Comparison of ENCODE assay signal across 26 cellular contexts in the genomic region with DNA sequence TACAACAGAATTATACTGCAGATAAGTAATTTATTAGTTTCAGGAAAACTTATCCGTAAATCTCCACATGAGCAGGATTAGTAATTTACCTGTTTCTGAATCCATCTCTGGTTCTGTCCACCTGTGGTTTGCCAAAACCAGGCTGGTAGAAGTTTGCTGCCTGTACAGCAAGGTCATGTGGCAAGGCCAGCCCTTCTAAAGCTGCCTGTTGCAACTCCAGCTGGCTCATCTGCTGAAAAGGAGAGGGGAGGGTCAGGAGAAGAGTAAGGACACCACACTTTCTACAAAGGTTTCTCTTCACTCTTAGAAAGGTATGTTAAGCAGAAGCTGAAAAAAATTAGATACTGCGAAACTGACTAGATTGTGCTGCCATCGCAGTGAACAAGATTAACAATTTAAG. TPM values are rescaled to one million over a fixed set of nuclear protein-coding genes. Genes with fewer than 3 reads are reported as not detected.
DNase-seq lines count a peak whose midpoint lies in the region; ATAC-seq and TF ChIP-seq lines count a peak whose summit lies in the region.
"Had no signal": no experiment of that assay in that cellular context is flagged by ENCODE, and none has a peak within 500 bp of the region (broad histone marks: within the 10 kb centered on the region; RNA-seq: fewer than 3 reads in every experiment).

No MANE protein-coding gene starts in this region.

- 97% methylated on average over 3 of the region's 3 CpGs for WGBS in suprapubic skin

- in situ Hi-C loops in gastrocnemius medialis (cut with MboI; ENCODE audit: low sequenced_read_pairs in 4 of 4): no loop called here

- no peak for TF ChIP-seq CTCF in choroid plexus epithelial cell (conservative IDR thresholded peaks at IDR 0.05; ENCODE audit: low read depth, low read length)
- TF ChIP-seq CTCF in right atrium auricular region (IDR thresholded peaks at IDR 0.05): no peak
- TF ChIP-seq CTCF in gastrocnemius medialis (IDR thresholded peaks at IDR 0.05 in 4 of 5, conservative IDR thresholded peaks at IDR 0.05 in 1 of 5): no peak
- TF ChIP-seq CTCF in suprapubic skin (IDR thresholded peaks at IDR 0.05): no peak

- H3K4me1 ChIP-seq in right atrium auricular region (peaks cover 0 to 35% of the 10 kb centered on the region in 2 donors), gastrocnemius medialis (peaks cover 4 to 18% of the 10 kb centered on the region in 2 donors), SJCRH30 (no peaks in the 10 kb centered on the region), suprapubic skin (no peaks in the 10 kb centered on the region)
- H3K4me1 ChIP-seq: Caco-2 had no signal

- H3K27me3 ChIP-seq in right atrium auricular region (no peaks in the 10 kb centered on the region), gastrocnemius medialis (no peaks in the 10 kb centered on the region), SJCRH30 (no peaks in the 10 kb centered on the region), suprapubic skin (no peaks in the 10 kb centered on the region)
- H3K27me3 ChIP-seq: BLaER1 treated with 17β-estradiol and CSF1 and Interleukin-3, amounts not matched to agents 10 nM and 100 nM had no signal

- H3K9me3 ChIP-seq in right atrium auricular region (no peaks in the 10 kb centered on the region), gastrocnemius medialis (no peaks in the 10 kb centered on the region), SJCRH30 (replicated peaks) (no peaks in the 10 kb centered on the region), suprapubic skin (no peaks in the 10 kb centered on the region)
- H3K9me3 ChIP-seq: BLaER1 treated with 17β-estradiol and CSF1 and Interleukin-3, amounts not matched to agents 10 nM and 100 nM; Caco-2 had no signal

- intact Hi-C loops in gastrocnemius medialis (cut with DNase I; ENCODE audit: low total_unique reads): no loop called here

- DNase-seq in activated CD8-positive, alpha-beta memory T cell treated with anti-CD3 and anti-CD28 coated beads, Interleukin-2, amount 50 U/mL, for 48 hours: peak; percentile 39
- no peak for DNase-seq in activated CD8-positive, alpha-beta memory T cell treated with anti-CD3 and anti-CD28 coated beads for 24 hours
- DNase-seq in choroid plexus epithelial cell (ENCODE audit: low read depth) (peak; percentile 31), right atrium auricular region (ENCODE audit: low spot score) (no peak), gastrocnemius medialis (peak in 1 of 2 donors; percentile 57), SJCRH30 (no peak), NCI-H345 treated with DMSO at 0.1 percent for 48 hours (lab: John Stamatoyannopoulos, UW; ENCODE audit: unreplicated experiment) (no peak), suprapubic skin (ENCODE audit: low spot score in 2 of 2) (no peak)
- DNase-seq: ACHN; Caco-2; CD4-positive, alpha-beta memory T cell; DMS 273 treated with DMSO at 0.1 percent for 48 hours; DMS79 treated with DMSO at 0.1 percent for 48 hours; H9; IMR-90; NCI-H1105; NCI-H146; NCI-H2029; NCI-H226; NCI-H524; NCI-H774; NK-92 treated with Interleukin-12 subunit alpha and Interleukin-12 subunit beta, amount 100 ng/mL, for 24 hours had no signal

- ATAC-seq in gastrocnemius medialis: peak; percentile 57 to 88

- peak overlapping the region; percentile 46 to 83 for H3K27ac ChIP-seq in right atrium auricular region
- H3K27ac ChIP-seq in gastrocnemius medialis: peak overlapping the region in 3 of 4 donors; percentile 19 to 50 (median 46)
- H3K27ac ChIP-seq in SJCRH30: no peak overlapping the region
- no peak overlapping the region for H3K27ac ChIP-seq in suprapubic skin
- H3K27ac ChIP-seq: 22Rv1; BLaER1 treated with 17β-estradiol and CSF1 and Interleukin-3, amounts not matched to agents 10 nM and 100 nM; KMS-11; RWPE1 had no signal

- peaks cover 36% of the 10 kb centered on the region for H3K36me3 ChIP-seq in right atrium auricular region
- H3K36me3 ChIP-seq in gastrocnemius medialis: peaks cover 0 to 33% of the 10 kb centered on the region in 2 donors
- peaks cover 31% of the 10 kb centered on the region for H3K36me3 ChIP-seq in SJCRH30
- H3K36me3 ChIP-seq in suprapubic skin: peaks cover 74% of the 10 kb centered on the region

- no peak for TF ChIP-seq EP300 in suprapubic skin (IDR thresholded peaks at IDR 0.05)

- H3K4me3 ChIP-seq in choroid plexus epithelial cell (ENCODE audit: low read depth, low read length) (no peak overlapping the region), right atrium auricular region (no peak overlapping the region), gastrocnemius medialis (no peak overlapping the region), SJCRH30 (no peak overlapping the region), suprapubic skin (no peak overlapping the region)
- H3K4me3 ChIP-seq: BLaER1 treated with 17β-estradiol and CSF1 and Interleukin-3, amounts not matched to agents 10 nM and 100 nM had no signal

- TF ChIP-seq POLR2A in gastrocnemius medialis (IDR thresholded peaks at IDR 0.05): no peak
- TF ChIP-seq POLR2A in suprapubic skin (IDR thresholded peaks at IDR 0.05): no peak

RNA-seq across cellular contexts. Expression of a gene that starts 42.3 kb away (rescaled TPM):
- total RNA-seq in right atrium auricular region (10 to 100 TPM in 1 of 2 donors, 1 to 10 TPM in 1; 9.0 to 14.6 TPM), gastrocnemius medialis (10 to 100 TPM; 10.1 to 19.6 (median 15.1) TPM), suprapubic skin (10 to 100 TPM; 12.7 to 33.8 (median 22.5) TPM)
- total RNA-seq in SJCRH30 (2014; rRNA removed; shearing (Covaris generic)): 16.3 and 29.7 TPM in 2 replicates

RNA-seq across cellular contexts. Expression of a gene that starts 47.9 kb away (rescaled TPM):
- total RNA-seq in right atrium auricular region (10 to 100 TPM; 63.6 to 95.7 TPM), gastrocnemius medialis (100 to 1,000 TPM; 117 to 136 (median 127) TPM), suprapubic skin (10 to 100 TPM; 53.8 to 61.8 (median 55.0) TPM)
- total RNA-seq in SJCRH30 (2014; rRNA removed; shearing (Covaris generic)): 109 and 116 TPM in 2 replicates

RNA-seq across cellular contexts. Expression of a gene that starts 49.0 kb away (rescaled TPM):
- 1 to 10 TPM; 6.5 to 6.8 TPM for total RNA-seq in right atrium auricular region
- 10 to 100 TPM in 1 of 4 donors, 1 to 10 TPM in 3; 1.1 to 12.6 (median 2.7) TPM for total RNA-seq in gastrocnemius medialis
- total RNA-seq in SJCRH30 (2014; rRNA removed; shearing (Covaris generic)): 9.0 and 11.8 TPM in 2 replicates
- total RNA-seq in suprapubic skin: 100 to 1,000 TPM in 1 of 4 donors, 10 to 100 TPM in 3; 21.2 to 128 (median 40.7) TPM

Comparison
In these comparisons a context has a peak if more than half of its experiments do, and no peak if none do; other contexts are left out.
1. DNase-seq: peak in activated CD8-positive, alpha-beta memory T cell treated with anti-CD3 and anti-CD28 coated beads, Interleukin-2, amount 50 U/mL, for 48 hours (single experiment) and choroid plexus epithelial cell (single experiment); none in activated CD8-positive, alpha-beta memory T cell treated with anti-CD3 and anti-CD28 coated beads for 24 hours (single experiment), right atrium auricular region (single experiment), SJCRH30 (0 of 2), NCI-H345 treated with DMSO at 0.1 percent for 48 hours (single experiment) and suprapubic skin (0 of 2).
2. H3K27ac ChIP-seq: peak in right atrium auricular region (2 of 2) and gastrocnemius medialis (3 of 4); none in SJCRH30 (single experiment) and suprapubic skin (single experiment).